Comparison of ENCODE assay signal across 2 cellular contexts in the genomic region with DNA sequence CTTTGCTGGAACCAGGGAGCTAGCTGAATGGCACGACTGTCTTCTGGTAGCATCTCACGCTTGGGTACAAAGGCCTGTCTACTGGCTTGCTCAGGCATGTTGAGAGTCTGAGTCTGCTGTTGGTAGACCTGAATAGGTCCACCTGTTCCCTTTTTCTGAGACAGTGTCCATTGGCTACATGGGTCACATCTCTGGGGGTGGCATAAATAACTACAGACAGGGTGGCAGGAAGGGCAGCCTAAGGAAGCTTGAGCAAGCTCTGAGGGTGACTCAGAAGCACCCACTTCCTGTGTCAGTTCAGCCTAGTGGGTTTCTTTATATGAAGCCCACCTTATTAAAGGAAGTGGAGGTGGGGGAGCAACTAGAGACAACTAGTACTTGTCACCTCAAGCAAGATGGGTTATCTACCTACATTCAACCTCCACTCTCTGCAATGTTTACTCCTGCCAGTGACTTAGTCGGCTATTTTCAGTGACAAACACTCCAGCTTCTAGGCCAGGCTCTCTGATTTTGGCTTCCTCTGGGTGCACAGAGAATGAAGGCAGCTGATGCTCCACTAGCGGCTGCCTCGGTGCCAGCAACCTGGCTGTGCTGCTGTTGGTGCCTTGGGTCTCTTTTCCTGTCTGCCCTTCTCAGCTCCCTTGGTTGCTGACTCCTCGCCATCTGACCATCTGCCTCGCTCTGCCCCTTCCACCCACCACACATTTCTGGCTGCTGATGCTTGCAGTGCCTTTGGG.
A peak's percentile ranks its signal among the peaks of the same experiment; 100 is the strongest.
TF ChIP-seq lines count a peak whose summit lies in the region.

No MANE protein-coding gene starts in this region.

TF ChIP-seq in HEK293, 187 proteins besides CTCF, POLR2A, EP300 and RAD21:
- TF ChIP-seq HOXA7 (CRISPR knock-in tag; IDR thresholded peaks at IDR 0.05; ENCODE audit: borderline replicate concordance) (no peak), EGR2 (tag by site-specific recombination; IDR thresholded peaks at IDR 0.05; ENCODE audit: low read depth) (0 out of 2 replicates have a peak, but pooled peaks have one; percentile 14)

TF ChIP-seq in K562, 482 proteins besides CTCF, POLR2A, EP300 and RAD21:
- TF ChIP-seq, protein P1, sequence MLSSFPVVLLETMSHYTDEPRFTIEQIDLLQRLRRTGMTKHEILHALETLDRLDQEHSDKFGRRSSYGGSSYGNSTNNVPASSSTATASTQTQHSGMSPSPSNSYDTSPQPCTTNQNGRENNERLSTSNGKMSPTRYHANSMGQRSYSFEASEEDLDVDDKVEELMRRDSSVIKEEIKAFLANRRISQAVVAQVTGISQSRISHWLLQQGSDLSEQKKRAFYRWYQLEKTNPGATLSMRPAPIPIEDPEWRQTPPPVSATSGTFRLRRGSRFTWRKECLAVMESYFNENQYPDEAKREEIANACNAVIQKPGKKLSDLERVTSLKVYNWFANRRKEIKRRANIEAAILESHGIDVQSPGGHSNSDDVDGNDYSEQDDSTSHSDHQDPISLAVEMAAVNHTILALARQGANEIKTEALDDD (IDR thresholded peaks at IDR 0.05): peak; percentile 40; the same call in 1 of the 2 replicates
- TF ChIP-seq STAT5A (IDR thresholded peaks at IDR 0.05; ENCODE audit: borderline replicate concordance, low read length) (no peak), RUNX1 (IDR thresholded peaks at IDR 0.05; ENCODE audit: low read depth) (no peak), GABPB2 (CRISPR knock-in tag; conservative IDR thresholded peaks at IDR 0.05) (no peak), NRF1 (conservative IDR thresholded peaks at IDR 0.05 in 1 of 2, IDR thresholded peaks at IDR 0.05 in 1 of 2) (no peak), GABPA (tag; conservative IDR thresholded peaks at IDR 0.05; ENCODE audit: low read depth) (no peak)
- TF ChIP-seq, protein P2, sequence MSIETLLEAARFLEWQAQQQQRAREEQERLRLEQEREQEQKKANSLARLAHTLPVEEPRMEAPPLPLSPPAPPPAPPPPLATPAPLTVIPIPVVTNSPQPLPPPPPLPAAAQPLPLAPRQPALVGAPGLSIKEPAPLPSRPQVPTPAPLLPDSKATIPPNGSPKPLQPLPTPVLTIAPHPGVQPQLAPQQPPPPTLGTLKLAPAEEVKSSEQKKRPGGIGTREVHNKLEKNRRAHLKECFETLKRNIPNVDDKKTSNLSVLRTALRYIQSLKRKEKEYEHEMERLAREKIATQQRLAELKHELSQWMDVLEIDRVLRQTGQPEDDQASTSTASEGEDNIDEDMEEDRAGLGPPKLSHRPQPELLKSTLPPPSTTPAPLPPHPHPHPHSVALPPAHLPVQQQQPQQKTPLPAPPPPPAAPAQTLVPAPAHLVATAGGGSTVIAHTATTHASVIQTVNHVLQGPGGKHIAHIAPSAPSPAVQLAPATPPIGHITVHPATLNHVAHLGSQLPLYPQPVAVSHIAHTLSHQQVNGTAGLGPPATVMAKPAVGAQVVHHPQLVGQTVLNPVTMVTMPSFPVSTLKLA (conservative IDR thresholded peaks at IDR 0.05): no peak
